1 cellular context compared by ENCODE assay signal in the genomic region with DNA sequence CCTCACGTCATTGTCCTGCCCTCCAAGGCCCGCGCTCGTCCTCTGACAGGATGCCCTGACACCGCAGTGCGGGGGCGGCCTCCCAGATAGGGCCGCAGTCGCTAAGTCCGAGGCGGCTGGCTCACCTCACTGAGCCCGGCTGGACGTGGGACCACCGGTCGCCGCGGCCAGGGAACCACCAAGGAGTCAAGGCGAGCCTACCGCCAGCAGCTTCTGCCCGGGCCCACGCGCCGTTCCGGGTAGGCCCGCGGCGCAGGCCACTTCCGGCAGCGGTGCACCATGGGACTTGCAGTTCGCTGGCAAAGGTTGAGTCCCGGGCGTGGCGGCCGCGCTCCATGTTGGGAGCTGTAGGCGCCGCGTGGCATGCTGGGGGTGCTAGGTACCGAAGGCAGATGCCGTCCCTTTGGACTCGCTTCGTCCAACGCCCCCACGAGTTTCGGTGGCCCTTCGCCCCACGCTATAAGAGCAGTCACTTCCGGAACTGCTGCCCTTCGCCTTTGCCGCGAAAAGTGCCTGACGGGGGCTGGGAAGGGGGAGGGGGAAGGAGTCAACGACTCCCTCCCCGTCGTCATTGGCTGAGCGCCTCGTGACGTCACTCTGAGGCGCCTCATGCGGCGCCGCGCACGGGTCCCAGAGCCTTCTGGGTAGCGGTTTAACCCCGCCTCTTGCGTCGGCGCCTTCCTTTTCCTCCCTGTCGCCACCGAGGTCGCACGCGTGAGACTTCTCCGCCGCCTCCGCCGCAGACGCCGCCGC.
A peak's percentile ranks its signal among the peaks of the same experiment; 100 is the strongest.
TF ChIP-seq lines count a peak whose summit lies in the region.

TSS of gene RPLP2 (plus strand) at position 681 of the 753 bp plus-strand sequence. CDS start 268 bp downstream, outside the sequence.

TF ChIP-seq in HepG2, 621 proteins besides CTCF, POLR2A, EP300 and RAD21 (continued from another document and continues in another):
- TF ChIP-seq MYPOP (CRISPR knock-in tag; IDR thresholded peaks at IDR 0.05) (peak; percentile 75; the same call in 1 of the 2 replicates), ZC3H13 (CRISPR knock-in tag; IDR thresholded peaks at IDR 0.05) (no peak), ZNF260 (CRISPR knock-in tag; IDR thresholded peaks at IDR 0.05; ENCODE audit: borderline replicate concordance, low read depth) (no peak), HOXD1 (CRISPR knock-in tag; IDR thresholded peaks at IDR 0.05) (peak; percentile 1; the same call in 1 of the 2 replicates), PRMT3 (CRISPR knock-in tag; IDR thresholded peaks at IDR 0.05; ENCODE audit: borderline replicate concordance, low read depth) (peak; percentile 12; the same call in 1 of the 2 replicates), FLYWCH1 (CRISPR knock-in tag; IDR thresholded peaks at IDR 0.05) (no peak), ZNF576 (CRISPR knock-in tag; IDR thresholded peaks at IDR 0.05) (no peak), ZNF326 (CRISPR knock-in tag; IDR thresholded peaks at IDR 0.05; ENCODE audit: borderline replicate concordance) (no peak), PAX8 (CRISPR knock-in tag; IDR thresholded peaks at IDR 0.05; ENCODE audit: borderline replicate concordance) (no peak), KMT2B (CRISPR knock-in tag; IDR thresholded peaks at IDR 0.05) (peak; percentile 77), SRSF9 (IDR thresholded peaks at IDR 0.05; ENCODE audit: borderline replicate concordance, insufficient read depth, low read depth, low read length, poor library complexity, severe bottlenecking) (no peak), ZNF569 (CRISPR knock-in tag; IDR thresholded peaks at IDR 0.05; ENCODE audit: borderline replicate concordance) (no peak), MEIS2 (CRISPR knock-in tag; IDR thresholded peaks at IDR 0.05) (no peak; the same call in 1 of the 2 replicates), ZNF784 (CRISPR knock-in tag; IDR thresholded peaks at IDR 0.05; ENCODE audit: borderline replicate concordance) (no peak), ZNF556 (CRISPR knock-in tag; IDR thresholded peaks at IDR 0.05; ENCODE audit: borderline replicate concordance) (no peak; the same call in 1 of the 2 replicates), BCL6 (CRISPR knock-in tag; IDR thresholded peaks at IDR 0.05) (peak; percentile 63), ZNF230 (CRISPR knock-in tag; IDR thresholded peaks at IDR 0.05) (peak; percentile 84; the same call in 1 of the 2 replicates), ZNF333 (CRISPR knock-in tag; IDR thresholded peaks at IDR 0.05; ENCODE audit: borderline replicate concordance) (no peak), ARNT (IDR thresholded peaks at IDR 0.05) (no peak), ZNF891 (CRISPR knock-in tag; IDR thresholded peaks at IDR 0.05) (peak; percentile 71), BRCA1 (CRISPR knock-in tag; IDR thresholded peaks at IDR 0.05) (no peak), CAMTA2 (CRISPR knock-in tag; IDR thresholded peaks at IDR 0.05; ENCODE audit: borderline replicate concordance) (peak; percentile 4; the same call in 1 of the 2 replicates)
- TF ChIP-seq, protein P1, sequence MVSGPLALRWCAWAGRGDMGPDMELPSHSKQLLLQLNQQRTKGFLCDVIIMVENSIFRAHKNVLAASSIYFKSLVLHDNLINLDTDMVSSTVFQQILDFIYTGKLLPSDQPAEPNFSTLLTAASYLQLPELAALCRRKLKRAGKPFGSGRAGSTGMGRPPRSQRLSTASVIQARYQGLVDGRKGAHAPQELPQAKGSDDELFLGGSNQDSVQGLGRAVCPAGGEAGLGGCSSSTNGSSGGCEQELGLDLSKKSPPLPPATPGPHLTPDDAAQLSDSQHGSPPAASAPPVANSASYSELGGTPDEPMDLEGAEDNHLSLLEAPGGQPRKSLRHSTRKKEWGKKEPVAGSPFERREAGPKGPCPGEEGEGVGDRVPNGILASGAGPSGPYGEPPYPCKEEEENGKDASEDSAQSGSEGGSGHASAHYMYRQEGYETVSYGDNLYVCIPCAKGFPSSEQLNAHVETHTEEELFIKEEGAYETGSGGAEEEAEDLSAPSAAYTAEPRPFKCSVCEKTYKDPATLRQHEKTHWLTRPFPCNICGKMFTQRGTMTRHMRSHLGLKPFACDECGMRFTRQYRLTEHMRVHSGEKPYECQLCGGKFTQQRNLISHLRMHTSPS (CRISPR knock-in tag; IDR thresholded peaks at IDR 0.05; ENCODE audit: low read depth), result peak; percentile 56; the same call in 1 of the 2 replicates
- TF ChIP-seq, protein P2, sequence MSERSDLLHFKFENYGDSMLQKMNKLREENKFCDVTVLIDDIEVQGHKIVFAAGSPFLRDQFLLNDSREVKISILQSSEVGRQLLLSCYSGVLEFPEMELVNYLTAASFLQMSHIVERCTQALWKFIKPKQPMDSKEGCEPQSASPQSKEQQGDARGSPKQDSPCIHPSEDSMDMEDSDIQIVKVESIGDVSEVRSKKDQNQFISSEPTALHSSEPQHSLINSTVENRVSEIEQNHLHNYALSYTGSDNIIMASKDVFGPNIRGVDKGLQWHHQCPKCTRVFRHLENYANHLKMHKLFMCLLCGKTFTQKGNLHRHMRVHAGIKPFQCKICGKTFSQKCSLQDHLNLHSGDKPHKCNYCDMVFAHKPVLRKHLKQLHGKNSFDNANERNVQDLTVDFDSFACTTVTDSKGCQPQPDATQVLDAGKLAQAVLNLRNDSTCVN (CRISPR knock-in tag; IDR thresholded peaks at IDR 0.05; ENCODE audit: borderline replicate concordance), result no peak; the same call in none of the 2 replicates
- TF ChIP-seq, protein P3, sequence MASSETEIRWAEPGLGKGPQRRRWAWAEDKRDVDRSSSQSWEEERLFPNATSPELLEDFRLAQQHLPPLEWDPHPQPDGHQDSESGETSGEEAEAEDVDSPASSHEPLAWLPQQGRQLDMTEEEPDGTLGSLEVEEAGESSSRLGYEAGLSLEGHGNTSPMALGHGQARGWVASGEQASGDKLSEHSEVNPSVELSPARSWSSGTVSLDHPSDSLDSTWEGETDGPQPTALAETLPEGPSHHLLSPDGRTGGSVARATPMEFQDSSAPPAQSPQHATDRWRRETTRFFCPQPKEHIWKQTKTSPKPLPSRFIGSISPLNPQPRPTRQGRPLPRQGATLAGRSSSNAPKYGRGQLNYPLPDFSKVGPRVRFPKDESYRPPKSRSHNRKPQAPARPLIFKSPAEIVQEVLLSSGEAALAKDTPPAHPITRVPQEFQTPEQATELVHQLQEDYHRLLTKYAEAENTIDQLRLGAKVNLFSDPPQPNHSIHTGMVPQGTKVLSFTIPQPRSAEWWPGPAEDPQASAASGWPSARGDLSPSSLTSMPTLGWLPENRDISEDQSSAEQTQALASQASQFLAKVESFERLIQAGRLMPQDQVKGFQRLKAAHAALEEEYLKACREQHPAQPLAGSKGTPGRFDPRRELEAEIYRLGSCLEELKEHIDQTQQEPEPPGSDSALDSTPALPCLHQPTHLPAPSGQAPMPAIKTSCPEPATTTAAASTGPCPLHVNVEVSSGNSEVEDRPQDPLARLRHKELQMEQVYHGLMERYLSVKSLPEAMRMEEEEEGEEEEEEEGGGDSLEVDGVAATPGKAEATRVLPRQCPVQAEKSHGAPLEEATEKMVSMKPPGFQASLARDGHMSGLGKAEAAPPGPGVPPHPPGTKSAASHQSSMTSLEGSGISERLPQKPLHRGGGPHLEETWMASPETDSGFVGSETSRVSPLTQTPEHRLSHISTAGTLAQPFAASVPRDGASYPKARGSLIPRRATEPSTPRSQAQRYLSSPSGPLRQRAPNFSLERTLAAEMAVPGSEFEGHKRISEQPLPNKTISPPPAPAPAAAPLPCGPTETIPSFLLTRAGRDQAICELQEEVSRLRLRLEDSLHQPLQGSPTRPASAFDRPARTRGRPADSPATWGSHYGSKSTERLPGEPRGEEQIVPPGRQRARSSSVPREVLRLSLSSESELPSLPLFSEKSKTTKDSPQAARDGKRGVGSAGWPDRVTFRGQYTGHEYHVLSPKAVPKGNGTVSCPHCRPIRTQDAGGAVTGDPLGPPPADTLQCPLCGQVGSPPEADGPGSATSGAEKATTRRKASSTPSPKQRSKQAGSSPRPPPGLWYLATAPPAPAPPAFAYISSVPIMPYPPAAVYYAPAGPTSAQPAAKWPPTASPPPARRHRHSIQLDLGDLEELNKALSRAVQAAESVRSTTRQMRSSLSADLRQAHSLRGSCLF (CRISPR knock-in tag; IDR thresholded peaks at IDR 0.05; ENCODE audit: borderline replicate concordance), result no peak
- TF ChIP-seq, protein P4, sequence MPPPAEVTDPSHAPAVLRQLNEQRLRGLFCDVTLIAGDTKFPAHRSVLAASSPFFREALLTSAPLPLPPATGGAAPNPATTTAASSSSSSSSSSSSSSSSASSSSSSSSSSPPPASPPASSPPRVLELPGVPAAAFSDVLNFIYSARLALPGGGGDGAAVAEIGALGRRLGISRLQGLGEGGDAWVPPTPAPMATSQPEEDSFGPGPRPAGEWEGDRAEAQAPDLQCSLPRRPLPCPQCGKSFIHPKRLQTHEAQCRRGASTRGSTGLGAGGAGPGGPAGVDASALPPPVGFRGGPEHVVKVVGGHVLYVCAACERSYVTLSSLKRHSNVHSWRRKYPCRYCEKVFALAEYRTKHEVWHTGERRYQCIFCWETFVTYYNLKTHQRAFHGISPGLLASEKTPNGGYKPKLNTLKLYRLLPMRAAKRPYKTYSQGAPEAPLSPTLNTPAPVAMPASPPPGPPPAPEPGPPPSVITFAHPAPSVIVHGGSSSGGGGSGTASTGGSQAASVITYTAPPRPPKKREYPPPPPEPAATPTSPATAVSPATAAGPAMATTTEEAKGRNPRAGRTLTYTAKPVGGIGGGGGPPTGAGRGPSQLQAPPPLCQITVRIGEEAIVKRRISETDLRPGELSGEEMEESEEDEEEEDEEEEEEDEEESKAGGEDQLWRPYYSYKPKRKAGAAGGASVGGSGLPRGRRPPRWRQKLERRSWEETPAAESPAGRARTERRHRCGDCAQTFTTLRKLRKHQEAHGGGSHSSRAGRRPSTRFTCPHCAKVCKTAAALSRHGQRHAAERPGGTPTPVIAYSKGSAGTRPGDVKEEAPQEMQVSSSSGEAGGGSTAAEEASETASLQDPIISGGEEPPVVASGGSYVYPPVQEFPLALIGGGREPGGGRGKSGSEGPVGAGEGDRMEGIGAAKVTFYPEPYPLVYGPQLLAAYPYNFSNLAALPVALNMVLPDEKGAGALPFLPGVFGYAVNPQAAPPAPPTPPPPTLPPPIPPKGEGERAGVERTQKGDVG (CRISPR knock-in tag; IDR thresholded peaks at IDR 0.05; ENCODE audit: borderline replicate concordance), result peak; percentile 65; the same call in 1 of the 2 replicates
- TF ChIP-seq, protein P5, sequence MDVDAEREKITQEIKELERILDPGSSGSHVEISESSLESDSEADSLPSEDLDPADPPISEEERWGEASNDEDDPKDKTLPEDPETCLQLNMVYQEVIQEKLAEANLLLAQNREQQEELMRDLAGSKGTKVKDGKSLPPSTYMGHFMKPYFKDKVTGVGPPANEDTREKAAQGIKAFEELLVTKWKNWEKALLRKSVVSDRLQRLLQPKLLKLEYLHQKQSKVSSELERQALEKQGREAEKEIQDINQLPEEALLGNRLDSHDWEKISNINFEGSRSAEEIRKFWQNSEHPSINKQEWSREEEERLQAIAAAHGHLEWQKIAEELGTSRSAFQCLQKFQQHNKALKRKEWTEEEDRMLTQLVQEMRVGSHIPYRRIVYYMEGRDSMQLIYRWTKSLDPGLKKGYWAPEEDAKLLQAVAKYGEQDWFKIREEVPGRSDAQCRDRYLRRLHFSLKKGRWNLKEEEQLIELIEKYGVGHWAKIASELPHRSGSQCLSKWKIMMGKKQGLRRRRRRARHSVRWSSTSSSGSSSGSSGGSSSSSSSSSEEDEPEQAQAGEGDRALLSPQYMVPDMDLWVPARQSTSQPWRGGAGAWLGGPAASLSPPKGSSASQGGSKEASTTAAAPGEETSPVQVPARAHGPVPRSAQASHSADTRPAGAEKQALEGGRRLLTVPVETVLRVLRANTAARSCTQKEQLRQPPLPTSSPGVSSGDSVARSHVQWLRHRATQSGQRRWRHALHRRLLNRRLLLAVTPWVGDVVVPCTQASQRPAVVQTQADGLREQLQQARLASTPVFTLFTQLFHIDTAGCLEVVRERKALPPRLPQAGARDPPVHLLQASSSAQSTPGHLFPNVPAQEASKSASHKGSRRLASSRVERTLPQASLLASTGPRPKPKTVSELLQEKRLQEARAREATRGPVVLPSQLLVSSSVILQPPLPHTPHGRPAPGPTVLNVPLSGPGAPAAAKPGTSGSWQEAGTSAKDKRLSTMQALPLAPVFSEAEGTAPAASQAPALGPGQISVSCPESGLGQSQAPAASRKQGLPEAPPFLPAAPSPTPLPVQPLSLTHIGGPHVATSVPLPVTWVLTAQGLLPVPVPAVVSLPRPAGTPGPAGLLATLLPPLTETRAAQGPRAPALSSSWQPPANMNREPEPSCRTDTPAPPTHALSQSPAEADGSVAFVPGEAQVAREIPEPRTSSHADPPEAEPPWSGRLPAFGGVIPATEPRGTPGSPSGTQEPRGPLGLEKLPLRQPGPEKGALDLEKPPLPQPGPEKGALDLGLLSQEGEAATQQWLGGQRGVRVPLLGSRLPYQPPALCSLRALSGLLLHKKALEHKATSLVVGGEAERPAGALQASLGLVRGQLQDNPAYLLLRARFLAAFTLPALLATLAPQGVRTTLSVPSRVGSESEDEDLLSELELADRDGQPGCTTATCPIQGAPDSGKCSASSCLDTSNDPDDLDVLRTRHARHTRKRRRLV (CRISPR knock-in tag; IDR thresholded peaks at IDR 0.05), result peak; percentile 91
